In the genomic region with DNA sequence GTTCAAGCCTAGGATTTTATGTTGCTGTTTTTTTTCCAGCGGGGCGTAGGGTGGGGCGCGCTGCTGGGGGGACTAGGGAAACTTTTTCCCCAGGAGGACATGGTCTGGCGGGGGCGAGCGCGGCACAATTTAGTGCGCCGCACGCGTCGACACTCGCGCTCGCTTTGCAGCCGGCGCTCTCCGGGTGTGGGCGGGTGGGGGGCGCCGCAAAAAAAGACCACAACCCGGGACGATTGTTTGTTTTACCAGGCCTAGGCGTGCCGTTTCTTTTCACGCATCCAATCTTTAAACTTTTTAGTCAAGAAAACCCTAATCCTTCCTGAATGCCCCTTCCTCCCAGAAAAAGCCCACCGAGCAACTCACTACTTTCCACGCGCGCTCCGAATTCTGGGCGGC, we compare ENCODE assay signal across 8 cellular contexts. TPM values are rescaled to one million over a fixed set of nuclear protein-coding genes. Genes with fewer than 3 reads are reported as not detected.
DNase-seq lines count a peak whose midpoint lies in the region; ATAC-seq lines count a peak whose summit lies in the region.

No MANE protein-coding gene starts in this region.

- peaks cover 0 to under 1% of the 10 kb centered on the region in 2 donors for H3K9me3 Mint-ChIP-seq in activated naive CD4-positive, alpha-beta T cell treated with anti-CD3 and anti-CD28 coated beads, Interleukin-2, amount 50 U/mL, for 72 hours

- H3K4me3 ChIP-seq in iPS-15b (ENCODE audit: low read depth, low read length) = peak overlapping the region; percentile 63

- peak overlapping the region; percentile 98 to 100 for H3K27ac Mint-ChIP-seq in activated naive CD4-positive, alpha-beta T cell treated with anti-CD3 and anti-CD28 coated beads, Interleukin-2, amount 50 U/mL, for 72 hours

- no peaks in the 10 kb centered on the region for H3K9me3 ChIP-seq in iPS-15b (ENCODE audit: control insufficient read depth, insufficient read depth, low read length)

- ATAC-seq in activated naive CD4-positive, alpha-beta T cell treated with anti-CD3 and anti-CD28 coated beads, Interleukin-2, amount 50 U/mL, for 72 hours = no peak

- H3K36me3 Mint-ChIP-seq in activated naive CD4-positive, alpha-beta T cell treated with anti-CD3 and anti-CD28 coated beads, Interleukin-2, amount 50 U/mL, for 72 hours = peaks cover 42 to 48% of the 10 kb centered on the region in 2 donors

- peak overlapping the region; percentile 84 for H3K9ac ChIP-seq in iPS-15b (ENCODE audit: low read depth, low read length)

- peaks cover 22% of the 10 kb centered on the region for H3K36me3 ChIP-seq in iPS-15b (ENCODE audit: control insufficient read depth, insufficient read depth, low read length)

- peaks cover 15% of the 10 kb centered on the region for H3K4me1 ChIP-seq in iPS-15b (ENCODE audit: control insufficient read depth, insufficient read depth, low read length)

- H3K27me3 ChIP-seq in iPS-15b (ENCODE audit: control insufficient read depth, insufficient read depth, low read length) = no peaks in the 10 kb centered on the region

- peak; percentile 70 for DNase-seq in activated CD4-positive, alpha-beta T cell treated with anti-CD3 and anti-CD28 coated beads for 48 hours
- DNase-seq in activated CD4-positive, alpha-beta T cell treated with anti-CD3 and anti-CD28 coated beads, Interleukin-2, amount 50 U/mL, for 1 hour = no peak
- no peak for DNase-seq in activated naive CD4-positive, alpha-beta T cell treated with anti-CD3 and anti-CD28 coated beads, Interleukin-2, amount 50 U/mL, for 72 hours (ENCODE audit: low spot score in 2 of 2)
- peak; percentile 61 for DNase-seq in stimulated activated CD4-positive, alpha-beta T cell treated with anti-CD3 and anti-CD28 coated beads, Interleukin-4, amount 100 ng/mL, for 1 hour
- DNase-seq in EL (no peak), T1000 (lab: John Stamatoyannopoulos, UW) (no peak), NCI-H2107 treated with DMSO at 0.1 percent for 48 hours (lab: John Stamatoyannopoulos, UW; ENCODE audit: unreplicated experiment) (no peak)

RNA-seq across cellular contexts. Expression of a gene that starts 0.9 kb away (rescaled TPM):
- total RNA-seq in activated naive CD4-positive, alpha-beta T cell treated with anti-CD3 and anti-CD28 coated beads, Interleukin-2, amount 50 U/mL, for 72 hours = 100 to 1,000 TPM in 1 of 2 donors, 10 to 100 TPM in 1; 73.4 to 158 TPM

Comparison
In these comparisons a context has a peak if more than half of its experiments do, and no peak if none do; other contexts are left out.
1. DNase-seq: peak in activated CD4-positive, alpha-beta T cell treated with anti-CD3 and anti-CD28 coated beads for 48 hours (single experiment) and stimulated activated CD4-positive, alpha-beta T cell treated with anti-CD3 and anti-CD28 coated beads, Interleukin-4, amount 100 ng/mL, for 1 hour (single experiment); none in activated CD4-positive, alpha-beta T cell treated with anti-CD3 and anti-CD28 coated beads, Interleukin-2, amount 50 U/mL, for 1 hour (single experiment), activated naive CD4-positive, alpha-beta T cell treated with anti-CD3 and anti-CD28 coated beads, Interleukin-2, amount 50 U/mL, for 72 hours (0 of 2), EL (single experiment), T1000 (single experiment) and NCI-H2107 treated with DMSO at 0.1 percent for 48 hours (single experiment).